ENCODE assay signal across 23 cellular contexts in the genomic region with DNA sequence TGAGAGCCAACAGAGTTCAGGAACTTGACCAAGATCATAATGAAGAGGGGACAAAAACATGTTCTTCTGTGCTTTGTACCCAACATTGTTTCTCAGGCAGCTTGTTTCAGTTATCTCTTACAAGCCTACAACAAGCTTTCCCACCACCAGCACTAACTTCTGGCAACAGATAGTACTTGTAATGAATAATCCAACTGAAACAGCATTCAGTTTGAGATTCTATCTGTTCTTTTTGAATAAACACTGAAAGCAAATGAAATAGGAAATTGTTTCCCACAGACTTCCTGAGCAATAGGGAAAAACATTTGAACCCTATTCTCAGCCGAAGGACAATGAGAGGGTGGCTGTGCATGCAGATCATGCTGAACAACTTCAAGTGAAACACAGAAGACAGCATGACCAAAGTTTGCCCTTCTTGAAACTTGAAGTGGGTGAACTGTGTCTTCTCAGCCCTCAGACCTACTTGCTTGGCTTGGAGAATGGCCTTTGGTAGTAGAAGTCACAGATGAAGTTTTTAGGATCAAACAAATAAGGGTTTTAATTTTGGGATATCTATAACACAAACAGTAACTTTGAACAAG. TPM values are rescaled to one million over a fixed set of nuclear protein-coding genes. Genes with fewer than 3 reads are reported as not detected.
DNase-seq lines count a peak whose midpoint lies in the region; ATAC-seq, FAIRE-seq and TF ChIP-seq lines count a peak whose summit lies in the region.
"Had no signal": no experiment of that assay in that cellular context is flagged by ENCODE, and none has a peak within 500 bp of the region (broad histone marks: within the 10 kb centered on the region; RNA-seq: fewer than 3 reads in every experiment).

No MANE protein-coding gene starts in this region.

- H3K9ac ChIP-seq in Loucy (ENCODE audit: low read depth, low read length, poor library complexity, severe bottlenecking) = no peak overlapping the region
- H3K9ac ChIP-seq in endothelial cell of umbilical vein (replicated peaks; ENCODE audit: extremely low read depth, insufficient read depth, low read length) = no peak overlapping the region
- H3K9ac ChIP-seq: KMS-11 had no signal

- POLR2A ChIA-PET in endothelial cell of umbilical vein (lab: Charles Lee) = no interaction called here

- TF ChIP-seq POLR2A in endothelial cell of umbilical vein (IDR thresholded peaks at IDR 0.05; ENCODE audit: low read depth, low read length) = no peak

- no peaks in the 10 kb centered on the region for H3K27me3 ChIP-seq in Loucy (ENCODE audit: insufficient read depth, low read length, poor library complexity, severe bottlenecking)
- peaks cover 0 to 4% of the 10 kb centered on the region in 2 experiments for H3K27me3 ChIP-seq in endothelial cell of umbilical vein (ENCODE audit: control insufficient read depth in 2 of 2, insufficient read depth in 2 of 2, low read length in 2 of 2)
- H3K27me3 ChIP-seq in right atrium auricular region = no peaks in the 10 kb centered on the region
- H3K27me3 ChIP-seq: BE2C had no signal

- peaks cover 14% of the 10 kb centered on the region for H3K27me3 Mint-ChIP-seq in nephron (ENCODE audit: low read depth)
- peaks cover 2% of the 10 kb centered on the region for H3K27me3 Mint-ChIP-seq in activated T-cell treated with anti-CD3 and anti-CD28 coated beads, Interleukin-2, amount 50 U/mL, for 72 hours (ENCODE audit: low read depth)

- no peaks in the 10 kb centered on the region for H4K20me1 ChIP-seq in Loucy (ENCODE audit: insufficient read depth, low read length, poor library complexity, severe bottlenecking)
- no peaks in the 10 kb centered on the region for H4K20me1 ChIP-seq in endothelial cell of umbilical vein (replicated peaks; ENCODE audit: control insufficient read depth, extremely low read depth, insufficient read depth, low read length)

- H3K9me3 ChIP-seq in Loucy (ENCODE audit: insufficient read depth, low read depth, low read length) = no peaks in the 10 kb centered on the region
- H3K9me3 ChIP-seq in endothelial cell of umbilical vein (replicated peaks; ENCODE audit: control insufficient read depth, insufficient read depth, low read length) = no peaks in the 10 kb centered on the region
- H3K9me3 ChIP-seq in right atrium auricular region = no peaks in the 10 kb centered on the region
- H3K9me3 ChIP-seq: BE2C had no signal

- peaks cover 8% of the 10 kb centered on the region for H3K4me1 ChIP-seq in Loucy (ENCODE audit: insufficient read depth, low read length, poor library complexity, severe bottlenecking)
- H3K4me1 ChIP-seq in endothelial cell of umbilical vein (ENCODE audit: control insufficient read depth, extremely low read depth, insufficient read depth, low read length) = no peaks in the 10 kb centered on the region
- no peaks in the 10 kb centered on the region for H3K4me1 ChIP-seq in right atrium auricular region
- H3K4me1 ChIP-seq: BE2C had no signal

- TF ChIP-seq CTCF in Loucy (conservative IDR thresholded peaks at IDR 0.05; ENCODE audit: low read length) (no peak), endothelial cell of umbilical vein (IDR thresholded peaks at IDR 0.05; ENCODE audit: extremely low read depth in 1 of 2, insufficient read depth in 1 of 2, low read depth in 1 of 2, low read length in 2 of 2) (no peak), nephron (IDR thresholded peaks at IDR 0.05; ENCODE audit: unreplicated experiment in 3 of 3) (no peak), right atrium auricular region (IDR thresholded peaks at IDR 0.05) (no peak)

- intact Hi-C loops in endothelial cell of umbilical vein (cut with micrococcal nuclease) = no loop called here

- no peaks in the 10 kb centered on the region for H3K4me1 Mint-ChIP-seq in nephron
- H3K4me1 Mint-ChIP-seq in activated T-cell treated with anti-CD3 and anti-CD28 coated beads, Interleukin-2, amount 50 U/mL, for 72 hours (ENCODE audit: low read depth) = no peaks in the 10 kb centered on the region
- H3K4me1 Mint-ChIP-seq: CD4-positive, CD25-positive, alpha-beta regulatory T cell had no signal

- H3K4me3 ChIP-seq in Loucy (ENCODE audit: low read length, poor library complexity, severe bottlenecking) (no peak overlapping the region), endothelial cell of umbilical vein (replicated peaks in 1 of 3; ENCODE audit: insufficient read depth in 1 of 3, low read depth in 1 of 3, low read length in 3 of 3) (no peak overlapping the region), right atrium auricular region (no peak overlapping the region)

- no peaks in the 10 kb centered on the region for H3K79me2 ChIP-seq in Loucy (ENCODE audit: insufficient read depth, low read length)
- no peaks in the 10 kb centered on the region for H3K79me2 ChIP-seq in endothelial cell of umbilical vein (ENCODE audit: control insufficient read depth, insufficient read depth, low read length)

- H3K27ac Mint-ChIP-seq in nephron = peak overlapping the region; percentile 92 to 94 (median 92)
- no peak overlapping the region for H3K27ac Mint-ChIP-seq in activated T-cell treated with anti-CD3 and anti-CD28 coated beads, Interleukin-2, amount 50 U/mL, for 72 hours
- H3K27ac Mint-ChIP-seq: CD4-positive, CD25-positive, alpha-beta regulatory T cell had no signal

- H3K9me2 ChIP-seq in Loucy (replicated peaks; ENCODE audit: low read depth, low read length) = no peaks in the 10 kb centered on the region

- ATAC-seq in GM19043 (IDR thresholded peaks at IDR 0.05; ENCODE audit: low read depth, unreplicated experiment) = peak; percentile 66
- ATAC-seq in activated T-cell treated with anti-CD3 and anti-CD28 coated beads, Interleukin-2, amount 50 U/mL, for 72 hours (replicated peaks in 1 of 2) = no peak
- ATAC-seq: PC-3 had no signal

- H3K4me2 ChIP-seq in Loucy (ENCODE audit: low read depth, low read length, poor library complexity, severe bottlenecking) = peak overlapping the region; percentile 19
- no peak overlapping the region for H3K4me2 ChIP-seq in endothelial cell of umbilical vein (ENCODE audit: insufficient read depth, low read length)
- H3K4me2 ChIP-seq: KMS-11 had no signal

- no peak overlapping the region for H3K4me3 Mint-ChIP-seq in nephron
- no peak overlapping the region for H3K4me3 Mint-ChIP-seq in activated T-cell treated with anti-CD3 and anti-CD28 coated beads, Interleukin-2, amount 50 U/mL, for 72 hours
- H3K4me3 Mint-ChIP-seq: CD4-positive, CD25-positive, alpha-beta regulatory T cell had no signal

- H3K36me3 ChIP-seq in Loucy (ENCODE audit: insufficient read depth, low read length) = no peaks in the 10 kb centered on the region
- no peaks in the 10 kb centered on the region for H3K36me3 ChIP-seq in endothelial cell of umbilical vein (ENCODE audit: control insufficient read depth in 2 of 2, extremely low read depth in 1 of 2, insufficient read depth in 2 of 2, low read length in 2 of 2)
- no peaks in the 10 kb centered on the region for H3K36me3 ChIP-seq in right atrium auricular region
- H3K36me3 ChIP-seq: BE2C had no signal

- no TSS peak for BruUV-seq in endothelial cell of umbilical vein (replicated peaks; lab: Mats Ljungman, UMichigan)

- H3K9me3 Mint-ChIP-seq in nephron = no peaks in the 10 kb centered on the region
- no peaks in the 10 kb centered on the region for H3K9me3 Mint-ChIP-seq in activated T-cell treated with anti-CD3 and anti-CD28 coated beads, Interleukin-2, amount 50 U/mL, for 72 hours

- no peaks in the 10 kb centered on the region for H3K36me3 Mint-ChIP-seq in nephron (ENCODE audit: low read depth)
- no peaks in the 10 kb centered on the region for H3K36me3 Mint-ChIP-seq in activated T-cell treated with anti-CD3 and anti-CD28 coated beads, Interleukin-2, amount 50 U/mL, for 72 hours (ENCODE audit: insufficient read depth in 2 of 2)
- H3K36me3 Mint-ChIP-seq: CD4-positive, CD25-positive, alpha-beta regulatory T cell had no signal

- CTCF ChIA-PET in endothelial cell of umbilical vein (lab: Charles Lee) = interaction anchor here (0.8 kb wide), 1 partner anchor 144 kb away, joined by 3 read pairs; no protein-coding TSS in a partner anchor

- no peaks in the 10 kb centered on the region for H3K9me1 ChIP-seq in endothelial cell of umbilical vein (replicated peaks; ENCODE audit: control insufficient read depth, extremely low read depth, insufficient read depth, low read length)

- no peak for FAIRE-seq in endothelial cell of umbilical vein (lab: Jason Lieb, UNC)
- FAIRE-seq: A204.1, G401.6 had no signal

- H3F3A ChIP-seq in Loucy (ENCODE audit: low read depth) = no peaks in the 10 kb centered on the region

- H3K27ac ChIP-seq in endothelial cell of umbilical vein (ENCODE audit: insufficient read depth, low read depth, low read length) = no peak overlapping the region
- no peak overlapping the region for H3K27ac ChIP-seq in right atrium auricular region
- H3K27ac ChIP-seq: KMS-11 had no signal

- dilution Hi-C loops in endothelial cell of umbilical vein (cut with MboI; ENCODE audit: extremely low pct_ligation_motif_present, low sequenced_read_pairs) = no loop called here

- H2AFZ ChIP-seq in Loucy (ENCODE audit: low read length) (peak overlapping the region; percentile 45; the same call in 1 of the 2 replicates), endothelial cell of umbilical vein (ENCODE audit: low read depth, low read length) (no peak overlapping the region)

- DNase-seq in endothelial cell of umbilical vein (ENCODE audit: low read depth, low spot score) (peak; percentile 70), NCI-H2081 (lab: John Stamatoyannopoulos, UW) (no peak), NCI-H1436 treated with DMSO at 0.1 percent for 48 hours (lab: John Stamatoyannopoulos, UW) (no peak), right atrium auricular region (ENCODE audit: low spot score) (no peak)
- no peak for DNase-seq in activated T-cell treated with anti-CD3 and anti-CD28 coated beads, Interleukin-2, amount 50 U/mL, for 72 hours
- DNase-seq: BE2C; CD4-positive, CD25-positive, alpha-beta regulatory T cell; COR-L47; NCI-H1417 treated with DMSO at 0.1 percent for 48 hours; NCI-H2029; NCI-H2171; NCI-H446; NK-92 treated with Interleukin-12 subunit alpha and Interleukin-12 subunit beta, amount 100 ng/mL, for 24 hours; PC-3; RPMI8226; SIG-M5 had no signal

TF ChIP-seq in endothelial cell of umbilical vein, 7 proteins besides CTCF, POLR2A, EP300 and RAD21 (continues in another document):
- no peak for TF ChIP-seq FOS (IDR thresholded peaks at IDR 0.05; ENCODE audit: borderline replicate concordance, insufficient read depth, low read length)
- no peak for TF ChIP-seq EZH2 (IDR thresholded peaks at IDR 0.05; ENCODE audit: borderline replicate concordance, low read depth, low read length, severe bottlenecking)

RNA-seq across cellular contexts. Expression of gene HOOK1, which starts 11.2 kb away (rescaled TPM):
- total RNA-seq in endothelial cell of umbilical vein = not detected in 2 replicates
- not detected in 2 replicates for polyA plus RNA-seq in endothelial cell of umbilical vein
- not detected in 2 replicates for polyA plus RNA-seq in endothelial cell of umbilical vein (2011; cell fraction: cytosol; rRNA removed)
- 0.04 TPM in 1 of 2 replicates, not detected in the other for polyA plus RNA-seq in endothelial cell of umbilical vein (2011; cell fraction: nucleus; rRNA removed)
- polyA plus RNA-seq in endothelial cell of umbilical vein (2012) = not detected in 2 replicates
- polyA minus RNA-seq in endothelial cell of umbilical vein = not detected in 2 replicates
- polyA minus RNA-seq in endothelial cell of umbilical vein (2011; cell fraction: cytosol; rRNA and poly(A)+ RNA removed) = 1.9 TPM
- polyA minus RNA-seq in endothelial cell of umbilical vein (2011; cell fraction: nucleus; rRNA and poly(A)+ RNA removed) = not detected in 2 replicates
- 10 to 100 TPM; 13.6 to 17.6 TPM for total RNA-seq in activated T-cell treated with anti-CD3 and anti-CD28 coated beads, Interleukin-2, amount 50 U/mL, for 72 hours
- 1 to 10 TPM; 3.9 to 6.1 TPM for total RNA-seq in right atrium auricular region
- total RNA-seq: HT1080 had no signal
